In the genomic region with DNA sequence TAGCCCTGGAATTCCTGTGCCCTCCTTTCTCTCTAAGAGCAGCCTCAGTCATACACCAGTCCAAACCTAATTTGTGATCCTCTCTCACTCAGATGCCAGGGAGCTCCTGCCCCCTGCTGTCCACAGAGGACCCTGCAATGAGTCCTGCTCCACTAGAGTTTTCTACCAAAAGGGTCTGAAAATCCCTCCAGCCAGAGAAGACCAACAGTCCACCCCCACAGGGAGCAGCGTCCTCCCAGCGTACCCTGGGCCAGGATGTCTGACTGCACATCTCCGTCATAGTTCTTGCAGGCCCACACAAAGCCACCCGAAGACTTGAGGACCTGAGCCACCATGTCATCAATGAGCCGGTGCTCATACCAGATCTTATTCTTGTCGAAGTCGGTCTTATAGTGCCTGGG, we compare ENCODE assay signal across 9 cellular contexts. TPM values are rescaled to one million over a fixed set of nuclear protein-coding genes. Genes with fewer than 3 reads are reported as not detected.
DNase-seq lines count a peak whose midpoint lies in the region; ATAC-seq and TF ChIP-seq lines count a peak whose summit lies in the region.
"Had no signal": no experiment of that assay in that cellular context is flagged by ENCODE, and none has a peak within 500 bp of the region (broad histone marks: within the 10 kb centered on the region; RNA-seq: fewer than 3 reads in every experiment).

No MANE protein-coding gene starts in this region.

- H3K4me1 ChIP-seq in gastrocnemius medialis: peaks cover 0 to 5% of the 10 kb centered on the region in 2 donors

- H3K9me3 ChIP-seq in gastrocnemius medialis: no peaks in the 10 kb centered on the region

- no peaks in the 10 kb centered on the region for H3K27me3 ChIP-seq in gastrocnemius medialis

- TF ChIP-seq POLR2A in gastrocnemius medialis (IDR thresholded peaks at IDR 0.05): no peak

- ATAC-seq in gastrocnemius medialis (peak in 1 of 2 donors; percentile 57), GM18873 (IDR thresholded peaks at IDR 0.05; ENCODE audit: low FRiP score, unreplicated experiment) (no peak)

- H3K36me3 ChIP-seq in gastrocnemius medialis: peaks cover 0 to 74% of the 10 kb centered on the region in 2 donors

- in situ Hi-C loops in gastrocnemius medialis (cut with MboI; ENCODE audit: low sequenced_read_pairs in 4 of 4): loop anchor here in 3 of 4 donors (25.0 kb wide), 1 partner anchor 325 kb away; the partner anchor contains the start of gene MESP1 (in 3 of the 3)

- peak overlapping the region; percentile 11 to 56 (median 32) for H3K27ac ChIP-seq in gastrocnemius medialis
- H3K27ac ChIP-seq: epithelial cell of prostate had no signal

- no peak overlapping the region for H3K4me3 ChIP-seq in GM12865 (ENCODE audit: low read depth, low read length)
- H3K4me3 ChIP-seq in fibroblast of villous mesenchyme (ENCODE audit: low read depth, low read length): no peak overlapping the region
- H3K4me3 ChIP-seq in gastrocnemius medialis: no peak overlapping the region

- DNase-seq in A172 (ENCODE audit: low spot score) (peak; percentile 29), GM12865 (ENCODE audit: low read depth) (peak; percentile 69), NCI-H2227 treated with DMSO at 0.1 percent for 48 hours (lab: John Stamatoyannopoulos, UW) (peak; percentile 7), fibroblast of villous mesenchyme (ENCODE audit: low read depth) (peak; percentile 35), gastrocnemius medialis (no peak), DMS79 (lab: John Stamatoyannopoulos, UW) (no peak)
- DNase-seq in activated CD8-positive, alpha-beta memory T cell treated with anti-CD3 and anti-CD28 coated beads, Interleukin-2, amount 50 U/mL, for 24 hours (ENCODE audit: extremely low read depth): peak; percentile 20

- intact Hi-C loops in gastrocnemius medialis (cut with DNase I; ENCODE audit: low total_unique reads): no loop called here

- TF ChIP-seq CTCF in GM12865 (IDR thresholded peaks at IDR 0.05; ENCODE audit: insufficient read depth, low read depth, low read length, missing control alignments) (peak; percentile 84), fibroblast of villous mesenchyme (IDR thresholded peaks at IDR 0.05; ENCODE audit: insufficient read depth, low read depth, low read length) (peak; percentile 78), gastrocnemius medialis (IDR thresholded peaks at IDR 0.05 in 4 of 5, conservative IDR thresholded peaks at IDR 0.05 in 1 of 5) (peak; percentile 55 to 70 (median 58))

RNA-seq across cellular contexts. Expression of gene IDH2, which starts 15.4 kb away (rescaled TPM):
- 43.7 and 61.6 TPM in 2 replicates for total RNA-seq in A172 (2014; rRNA removed; shearing (Covaris generic))
- total RNA-seq in fibroblast of villous mesenchyme: 70.4 and 75.7 TPM in 2 replicates
- 100 to 1,000 TPM; 349 to 547 (median 423) TPM for total RNA-seq in gastrocnemius medialis

Comparison
In these comparisons a context has a peak if more than half of its experiments do, and no peak if none do; other contexts are left out.
1. DNase-seq: peak in A172 (single experiment), GM12865 (single experiment), NCI-H2227 treated with DMSO at 0.1 percent for 48 hours (single experiment), activated CD8-positive, alpha-beta memory T cell treated with anti-CD3 and anti-CD28 coated beads, Interleukin-2, amount 50 U/mL, for 24 hours (single experiment) and fibroblast of villous mesenchyme (single experiment); none in gastrocnemius medialis (0 of 2) and DMS79 (single experiment).
2. Peak in every context shown above with its lines, with median percentiles within 50 percentile points of each other: CTCF ChIP-seq.